In the genomic region with DNA sequence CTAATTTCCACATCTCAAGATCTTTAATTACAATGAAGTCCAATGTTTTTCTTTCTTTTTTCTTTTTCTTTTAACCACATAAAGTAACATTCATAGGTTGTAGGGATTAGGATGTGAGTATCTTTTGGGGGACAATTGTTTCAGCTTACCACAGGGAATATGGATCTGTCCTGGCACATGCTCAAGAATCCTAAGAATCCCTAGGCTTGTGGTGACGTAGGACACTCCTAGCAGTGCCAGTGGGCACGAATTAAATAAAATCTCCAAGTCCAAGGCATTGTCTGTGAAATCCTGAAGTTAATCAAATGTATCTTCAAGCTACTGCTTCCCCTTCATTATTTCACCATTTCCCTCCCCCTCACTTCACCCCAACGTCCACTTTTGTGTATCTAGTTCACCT, we compare ENCODE assay signal across 12 cellular contexts.
"Had no signal": no experiment of that assay in that cellular context is flagged by ENCODE, and none has a peak within 500 bp of the region (broad histone marks: within the 10 kb centered on the region; RNA-seq: fewer than 3 reads in every experiment).

No MANE protein-coding gene starts in this region.

- DNase-seq: activated CD4-positive, alpha-beta memory T cell treated with anti-CD3 and anti-CD28 coated beads, Interleukin-2, amount 10 ng/mL, durations not matched to agents 7 days and 5 days; activated gamma-delta T cell; activated T-cell treated with anti-CD3 and anti-CD28 coated beads, Interleukin-2, amount 50 U/mL, for 48 hours; amygdala; dorsolateral prefrontal cortex; substantia nigra; T-cell; T1000; transverse colon had no signal

- H3K4me3 ChIP-seq: dorsolateral prefrontal cortex, gastroesophageal sphincter, right atrium auricular region, smooth muscle cell, transverse colon had no signal
